In the genomic region with DNA sequence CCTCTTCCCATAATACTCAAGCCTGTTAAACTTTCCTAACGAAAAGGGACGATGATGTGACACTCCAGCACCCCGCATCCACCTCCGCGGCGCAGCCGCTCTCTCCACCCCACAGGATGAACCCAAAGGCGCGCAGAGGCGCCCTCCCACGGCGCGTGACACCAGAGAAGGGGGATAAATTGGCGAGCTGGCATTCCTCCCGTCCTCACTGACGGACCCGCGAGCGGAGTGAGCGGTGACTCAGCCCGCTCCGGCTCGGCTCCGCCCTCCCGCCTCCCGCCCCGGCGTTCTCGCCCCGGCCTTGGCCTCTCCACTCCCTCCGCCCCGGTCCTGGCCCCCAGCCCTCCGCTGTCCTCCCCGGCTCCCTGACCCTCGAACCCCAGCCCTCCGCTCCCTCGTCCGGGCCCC, we compare ENCODE assay signal across 8 cellular contexts. TPM values are rescaled to one million over a fixed set of nuclear protein-coding genes. Genes with fewer than 3 reads are reported as not detected.
DNase-seq lines count a peak whose midpoint lies in the region; ATAC-seq, FAIRE-seq and TF ChIP-seq lines count a peak whose summit lies in the region.

No MANE protein-coding gene starts in this region.

- H3K36me3 ChIP-seq in HepG2 (replicated peaks in 1 of 2; ENCODE audit: control insufficient read depth in 1 of 2, insufficient read depth in 2 of 2, low read length in 2 of 2) = peaks cover 2 to 3% of the 10 kb centered on the region in 2 experiments; a peak in 2 of 5 replicates

- peak; percentile 55 for ATAC-seq in GM18511 (IDR thresholded peaks at IDR 0.05; ENCODE audit: unreplicated experiment)
- peak; percentile 39 for ATAC-seq in HG03039 (IDR thresholded peaks at IDR 0.05; ENCODE audit: unreplicated experiment)
- ATAC-seq in activated CD4-positive, alpha-beta T cell treated with anti-CD3 and anti-CD28 coated beads for 36 hours = peak; percentile 79
- ATAC-seq in HepG2 = peak; percentile 95

- no peaks in the 10 kb centered on the region for H3K9me3 ChIP-seq in HepG2 (ENCODE audit: low read length)

- FAIRE-seq in HepG2 (lab: Jason Lieb, UNC) = peak; percentile 37

- H4K20me1 ChIP-seq in HepG2 (ENCODE audit: insufficient read depth, low read length) = no peaks in the 10 kb centered on the region

- peak overlapping the region; percentile 97 for H3K27ac Mint-ChIP-seq in activated CD4-positive, alpha-beta T cell treated with anti-CD3 and anti-CD28 coated beads for 36 hours

- no peaks in the 10 kb centered on the region for H3K27me3 ChIP-seq in HepG2 (ENCODE audit: control insufficient read depth in 1 of 2, insufficient read depth in 2 of 2, low read length in 2 of 2)

- WGBS in HepG2 (ENCODE audit: low lambda C conversion rate) = under 1% methylated on average over 13 of the region's 38 CpGs

- H3K4me1 Mint-ChIP-seq in activated CD4-positive, alpha-beta T cell treated with anti-CD3 and anti-CD28 coated beads for 36 hours = peaks cover 45% of the 10 kb centered on the region

- peak overlapping the region; percentile 90 for H3K9ac ChIP-seq in HepG2 (ENCODE audit: insufficient read depth, low read depth, low read length)

- peak overlapping the region; percentile 73 to 98 for H3K27ac ChIP-seq in coronary artery
- peak overlapping the region; percentile 99 for H3K27ac ChIP-seq in HepG2 (ENCODE audit: extremely low read length, insufficient read depth, low read length)

- intact Hi-C loops in activated CD4-positive, alpha-beta T cell treated with anti-CD3 and anti-CD28 coated beads for 36 hours (cut with DNase I, micrococcal nuclease) = loop anchor here in 1 of 2 experiments (2.0 to 10.0 kb wide), 4 partner anchors 521 to 1875 kb away; a partner anchor contains a TSS
- intact Hi-C loops in HepG2 (cut with micrococcal nuclease; ENCODE audit: unreplicated experiment) = no loop called here

- peak; percentile 75 to 89 for TF ChIP-seq POLR2A in HepG2 (IDR thresholded peaks at IDR 0.05; ENCODE audit: insufficient read depth in 1 of 2, low read depth in 2 of 2, low read length in 2 of 2)

- no TSS peak for BruUV-seq in HepG2 (replicated peaks; lab: Mats Ljungman, UMichigan)

- in situ Hi-C loops in ACHN (cut with HindIII; ENCODE audit: low pct_ligation_motif_present, low pct_unique_long_range_greater_than_20kb, low sequenced_read_pairs) (no loop called here), HepG2 (cut with HindIII; ENCODE audit: extremely low pct_ligation_motif_present, low pct_unique_long_range_greater_than_20kb) (no loop called here)

- CTCF ChIA-PET in activated CD4-positive, alpha-beta T cell treated with anti-CD3 and anti-CD28 coated beads for 36 hours (lab: Charles Lee) = no interaction called here
- CTCF ChIA-PET in HepG2 (lab: Yijun Ruan, JAX; ENCODE audit: low intra/inter-chr PET ratio, low total read pairs) = no interaction called here

- peaks cover 11% of the 10 kb centered on the region for H3K36me3 Mint-ChIP-seq in activated CD4-positive, alpha-beta T cell treated with anti-CD3 and anti-CD28 coated beads for 36 hours (ENCODE audit: low read depth)

- peak overlapping the region; percentile 96 for H3K4me3 Mint-ChIP-seq in activated CD4-positive, alpha-beta T cell treated with anti-CD3 and anti-CD28 coated beads for 36 hours

- POLR2A ChIA-PET in activated CD4-positive, alpha-beta T cell treated with anti-CD3 and anti-CD28 coated beads for 36 hours (lab: Charles Lee) = interaction anchor here (0.5 kb wide), 1 partner anchor 532 kb away, joined by 4 read pairs; no protein-coding TSS in a partner anchor
- POLR2A ChIA-PET in HepG2 (lab: Yijun Ruan, JAX) = interaction anchor here (0.7 to 2.1 kb wide), 10 partner anchors 8 to 342 kb away, joined by 3 to 5 read pairs (median 3); no protein-coding TSS in a partner anchor

- H3K4me2 ChIP-seq in HepG2 (ENCODE audit: low read depth, low read length) = peak overlapping the region; percentile 79

- TF ChIP-seq CTCF in coronary artery (IDR thresholded peaks at IDR 0.05) (no peak), HepG2 (CRISPR knock-in tag; IDR thresholded peaks at IDR 0.05) (peak; percentile 62)

- 0 out of 2 replicates have a peak, but pooled peaks have one; percentile 8 for TF ChIP-seq RAD21 in HepG2 (CRISPR knock-in tag; IDR thresholded peaks at IDR 0.05)

- no peaks in the 10 kb centered on the region for H3K9me3 Mint-ChIP-seq in activated CD4-positive, alpha-beta T cell treated with anti-CD3 and anti-CD28 coated beads for 36 hours (ENCODE audit: low read depth)

- H3K4me1 ChIP-seq in HepG2 (ENCODE audit: insufficient read depth, low read length) = peaks cover 39% of the 10 kb centered on the region

- DNase-seq in ACHN (peak; percentile 89), NCI-H2171 (lab: John Stamatoyannopoulos, UW) (peak; percentile 63), coronary artery (ENCODE audit: low spot score) (peak; percentile 82), HepG2 (ENCODE audit: low spot score) (peak; percentile 72)
- peak; percentile 84 for DNase-seq in activated CD4-positive, alpha-beta T cell treated with anti-CD3 and anti-CD28 coated beads for 36 hours
- DNase-seq in stimulated activated CD4-positive, alpha-beta T cell treated with anti-CD3 and anti-CD28 coated beads, Interleukin-2, amount 100 ng/mL, for 48 hours = peak; percentile 66 to 67

- TF ChIP-seq EP300 in HepG2 (IDR thresholded peaks at IDR 0.05; ENCODE audit: low read depth in 2 of 2, low read length in 2 of 2) (0 out of 4 replicates have a peak, but pooled peaks of 1 of the 2 experiments have one; percentile 21), HepG2 (CRISPR knock-in tag; IDR thresholded peaks at IDR 0.05; ENCODE audit: borderline replicate concordance) (no peak; the same call in 1 of the 2 replicates)

- H2AFZ ChIP-seq in HepG2 (ENCODE audit: low read length) = peak overlapping the region; percentile 50

- H3K27me3 Mint-ChIP-seq in activated CD4-positive, alpha-beta T cell treated with anti-CD3 and anti-CD28 coated beads for 36 hours = no peaks in the 10 kb centered on the region

- peak overlapping the region; percentile 98 for H3K4me3 ChIP-seq in coronary artery
- H3K4me3 ChIP-seq in HepG2 (replicated peaks in 1 of 3; ENCODE audit: insufficient read depth in 1 of 3, low read depth in 2 of 3, low read length in 3 of 3) = peak overlapping the region; percentile 65 to 84 (median 76)

- H3K79me2 ChIP-seq in HepG2 (ENCODE audit: insufficient read depth, low read length) = peaks cover 47% of the 10 kb centered on the region

TF ChIP-seq in HepG2, 621 proteins besides CTCF, POLR2A, EP300 and RAD21 (continues in another document):
- TF ChIP-seq ZFP1 (CRISPR knock-in tag; IDR thresholded peaks at IDR 0.05) (no peak), ZBTB7A (CRISPR knock-in tag; IDR thresholded peaks at IDR 0.05) (no peak), GATAD2A (CRISPR knock-in tag; IDR thresholded peaks at IDR 0.05) (peak; percentile 77), HNF4A (CRISPR knock-in tag; IDR thresholded peaks at IDR 0.05) (peak; percentile 40), ZFP82 (CRISPR knock-in tag; IDR thresholded peaks at IDR 0.05; ENCODE audit: borderline replicate concordance) (0 out of 2 replicates have a peak, but pooled peaks have one; percentile 30), LCORL (IDR thresholded peaks at IDR 0.05) (no peak), LCORL (CRISPR knock-in tag; IDR thresholded peaks at IDR 0.05) (peak; percentile 45), IRF2 (CRISPR knock-in tag; IDR thresholded peaks at IDR 0.05) (peak; percentile 13; the same call in 1 of the 2 replicates), ZSCAN9 (CRISPR knock-in tag; IDR thresholded peaks at IDR 0.05; ENCODE audit: borderline replicate concordance) (0 out of 2 replicates have a peak, but pooled peaks have one; percentile 12), SOX13 (IDR thresholded peaks at IDR 0.05) (no peak), SOX13 (CRISPR knock-in tag; conservative IDR thresholded peaks at IDR 0.05 in 1 of 2, IDR thresholded peaks at IDR 0.05 in 1 of 2) (peak in 1 of 2 experiments; percentile 31; a peak in 1 of 4 replicates)

RNA-seq across cellular contexts. Expression of a gene that starts 0.6 kb away (rescaled TPM):
- 10 to 100 TPM; 57.2 to 60.5 TPM for total RNA-seq in activated CD4-positive, alpha-beta T cell treated with anti-CD3 and anti-CD28 coated beads for 36 hours
- total RNA-seq in HepG2 (2016; rRNA removed; fragmentation: Illumina TruSeq; extraction: Trizol) = 15.5 and 18.4 TPM in 2 replicates
- total RNA-seq in HepG2 (2016; cell fraction: cytosol; rRNA removed; fragmentation: Illumina TruSeq; extraction: Trizol; ENCODE audit: low read depth) = 26.3 and 26.8 TPM in 2 replicates
- total RNA-seq in HepG2 (2016; cell fraction: insoluble cytoplasmic fraction; rRNA removed; fragmentation: Illumina TruSeq; extraction: Trizol) = 16.3 and 16.7 TPM in 2 replicates
- 20.4 and 21.8 TPM in 2 replicates for total RNA-seq in HepG2 (2016; cell fraction: membrane; rRNA removed; fragmentation: Illumina TruSeq; extraction: Trizol)
- total RNA-seq in HepG2 (2016; cell fraction: nucleus; rRNA removed; fragmentation: Illumina TruSeq; extraction: Trizol) = 29.7 and 32.9 TPM in 2 replicates
- 12.6 and 13.3 TPM in 2 replicates for polyA plus RNA-seq in HepG2 (2011; rRNA removed)
- polyA plus RNA-seq in HepG2 (2011; cell fraction: cytosol; rRNA removed) = 13.0 and 16.2 TPM in 2 replicates
- polyA plus RNA-seq in HepG2 (2011; cell fraction: nucleus; rRNA removed) = 37.9 and 38.9 TPM in 2 replicates
- 12.7 and 13.6 TPM in 2 replicates for polyA plus RNA-seq in HepG2 (2012)
- 1.8 and 2.2 TPM in 2 replicates for polyA plus RNA-seq in HepG2 (2016; cell fraction: cytosol; fragmentation: Illumina TruSeq; extraction: Trizol; ENCODE audit: low read depth)
- polyA plus RNA-seq in HepG2 (2016; cell fraction: insoluble cytoplasmic fraction; fragmentation: Illumina TruSeq; extraction: Trizol; ENCODE audit: low read depth) = 17.9 and 19.3 TPM in 2 replicates
- polyA plus RNA-seq in HepG2 (2016; cell fraction: membrane; fragmentation: Illumina TruSeq; extraction: Trizol; ENCODE audit: low read depth) = 5.5 TPM in 2 replicates
- polyA plus RNA-seq in HepG2 (2016; cell fraction: nucleus; fragmentation: Illumina TruSeq; extraction: Trizol; ENCODE audit: insufficient read depth, low read depth) = 27.6 and 28.8 TPM in 2 replicates
- polyA minus RNA-seq in HepG2 (2011; rRNA and poly(A)+ RNA removed; ENCODE audit: low replicate concordance) = 31.5 and 65.3 TPM in 2 replicates
- 9.6 and 11.7 TPM in 2 replicates for polyA minus RNA-seq in HepG2 (2011; cell fraction: cytosol; rRNA and poly(A)+ RNA removed)
- polyA minus RNA-seq in HepG2 (2011; cell fraction: nucleus; rRNA and poly(A)+ RNA removed) = 67.3 and 70.4 TPM in 2 replicates

Comparison
In these comparisons a context has a peak if more than half of its experiments do, and no peak if none do; other contexts are left out.
1. Peak in every context shown above with its lines: DNase-seq, ATAC-seq, H3K4me3 ChIP-seq and H3K27ac ChIP-seq.
2. ATAC-seq: peak in every context shown above with its lines; median percentile 95 in HepG2; 79 in activated CD4-positive, alpha-beta T cell treated with anti-CD3 and anti-CD28 coated beads for 36 hours; 55 in GM18511; 39 in HG03039.